Comparison of ENCODE assay signal across 1 cellular context in genomic region chr14:105006831-105007592, GRCh38.
TF ChIP-seq lines count a peak whose summit lies in the region.

No MANE protein-coding gene starts in this region.

TF ChIP-seq in WTC11, 78 proteins besides CTCF, POLR2A, EP300 and RAD21 (continued from another document):
- TF ChIP-seq USF2 (CRISPR knock-in tag; IDR thresholded peaks at IDR 0.05) (no peak), NR2C2 (CRISPR knock-in tag; IDR thresholded peaks at IDR 0.05) (no peak), TEAD1 (CRISPR knock-in tag; IDR thresholded peaks at IDR 0.05) (no peak), ZSCAN18 (CRISPR knock-in tag; IDR thresholded peaks at IDR 0.05) (no peak), IRF2 (CRISPR knock-in tag; IDR thresholded peaks at IDR 0.05; ENCODE audit: borderline replicate concordance, low read depth) (no peak), MXD4 (CRISPR knock-in tag; IDR thresholded peaks at IDR 0.05; ENCODE audit: borderline replicate concordance) (no peak)
